Comparison of ENCODE assay signal across 1 cellular context in the genomic region with DNA sequence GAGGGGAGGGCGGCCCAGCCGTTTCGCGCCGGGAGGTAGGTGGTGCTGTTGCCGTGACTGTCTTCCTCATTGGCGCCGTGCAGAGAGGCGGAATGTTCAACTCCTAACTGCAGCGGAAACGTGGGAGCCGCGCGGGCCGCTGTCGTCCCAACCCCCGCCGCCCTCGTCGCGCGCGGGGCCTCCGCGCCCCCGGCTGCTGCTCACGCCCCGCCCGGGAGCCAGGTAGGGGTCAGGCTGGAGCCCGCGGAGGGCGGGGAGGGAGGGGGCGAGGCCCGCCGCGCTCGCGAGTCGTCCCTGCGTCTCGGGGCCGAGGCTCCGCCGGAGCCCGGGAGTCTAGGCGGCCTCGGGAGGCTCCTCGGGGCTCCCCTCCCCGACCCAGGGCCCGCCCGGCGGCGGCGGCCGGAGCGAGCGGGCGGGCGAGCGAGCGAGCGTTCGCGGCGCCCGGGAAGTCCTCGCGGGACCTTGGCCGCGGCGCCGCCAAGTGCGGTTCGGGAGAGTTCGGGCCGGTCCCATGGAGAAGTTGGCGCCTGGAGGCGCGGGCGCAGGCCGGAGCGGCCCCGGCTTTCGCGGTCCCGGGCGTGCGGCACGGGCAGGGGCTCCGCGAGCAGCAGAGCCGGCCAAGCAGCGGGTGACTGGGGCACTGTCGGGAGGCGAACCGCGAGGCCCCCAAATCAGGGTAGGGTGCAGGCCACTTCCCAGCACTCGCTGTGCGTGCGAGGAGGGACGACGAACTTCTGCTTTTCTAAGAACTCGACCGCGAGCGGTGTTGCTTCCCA.
TF ChIP-seq lines count a peak whose summit lies in the region.

MAP3K20 (plus strand) TSS at position 66 of the 776 bp plus-strand sequence. CDS start 15,186 bp downstream, outside the sequence.

TF ChIP-seq in K562, 482 proteins besides CTCF, POLR2A, EP300 and RAD21 (continued from another document and continues in another):
- TF ChIP-seq, protein P1, sequence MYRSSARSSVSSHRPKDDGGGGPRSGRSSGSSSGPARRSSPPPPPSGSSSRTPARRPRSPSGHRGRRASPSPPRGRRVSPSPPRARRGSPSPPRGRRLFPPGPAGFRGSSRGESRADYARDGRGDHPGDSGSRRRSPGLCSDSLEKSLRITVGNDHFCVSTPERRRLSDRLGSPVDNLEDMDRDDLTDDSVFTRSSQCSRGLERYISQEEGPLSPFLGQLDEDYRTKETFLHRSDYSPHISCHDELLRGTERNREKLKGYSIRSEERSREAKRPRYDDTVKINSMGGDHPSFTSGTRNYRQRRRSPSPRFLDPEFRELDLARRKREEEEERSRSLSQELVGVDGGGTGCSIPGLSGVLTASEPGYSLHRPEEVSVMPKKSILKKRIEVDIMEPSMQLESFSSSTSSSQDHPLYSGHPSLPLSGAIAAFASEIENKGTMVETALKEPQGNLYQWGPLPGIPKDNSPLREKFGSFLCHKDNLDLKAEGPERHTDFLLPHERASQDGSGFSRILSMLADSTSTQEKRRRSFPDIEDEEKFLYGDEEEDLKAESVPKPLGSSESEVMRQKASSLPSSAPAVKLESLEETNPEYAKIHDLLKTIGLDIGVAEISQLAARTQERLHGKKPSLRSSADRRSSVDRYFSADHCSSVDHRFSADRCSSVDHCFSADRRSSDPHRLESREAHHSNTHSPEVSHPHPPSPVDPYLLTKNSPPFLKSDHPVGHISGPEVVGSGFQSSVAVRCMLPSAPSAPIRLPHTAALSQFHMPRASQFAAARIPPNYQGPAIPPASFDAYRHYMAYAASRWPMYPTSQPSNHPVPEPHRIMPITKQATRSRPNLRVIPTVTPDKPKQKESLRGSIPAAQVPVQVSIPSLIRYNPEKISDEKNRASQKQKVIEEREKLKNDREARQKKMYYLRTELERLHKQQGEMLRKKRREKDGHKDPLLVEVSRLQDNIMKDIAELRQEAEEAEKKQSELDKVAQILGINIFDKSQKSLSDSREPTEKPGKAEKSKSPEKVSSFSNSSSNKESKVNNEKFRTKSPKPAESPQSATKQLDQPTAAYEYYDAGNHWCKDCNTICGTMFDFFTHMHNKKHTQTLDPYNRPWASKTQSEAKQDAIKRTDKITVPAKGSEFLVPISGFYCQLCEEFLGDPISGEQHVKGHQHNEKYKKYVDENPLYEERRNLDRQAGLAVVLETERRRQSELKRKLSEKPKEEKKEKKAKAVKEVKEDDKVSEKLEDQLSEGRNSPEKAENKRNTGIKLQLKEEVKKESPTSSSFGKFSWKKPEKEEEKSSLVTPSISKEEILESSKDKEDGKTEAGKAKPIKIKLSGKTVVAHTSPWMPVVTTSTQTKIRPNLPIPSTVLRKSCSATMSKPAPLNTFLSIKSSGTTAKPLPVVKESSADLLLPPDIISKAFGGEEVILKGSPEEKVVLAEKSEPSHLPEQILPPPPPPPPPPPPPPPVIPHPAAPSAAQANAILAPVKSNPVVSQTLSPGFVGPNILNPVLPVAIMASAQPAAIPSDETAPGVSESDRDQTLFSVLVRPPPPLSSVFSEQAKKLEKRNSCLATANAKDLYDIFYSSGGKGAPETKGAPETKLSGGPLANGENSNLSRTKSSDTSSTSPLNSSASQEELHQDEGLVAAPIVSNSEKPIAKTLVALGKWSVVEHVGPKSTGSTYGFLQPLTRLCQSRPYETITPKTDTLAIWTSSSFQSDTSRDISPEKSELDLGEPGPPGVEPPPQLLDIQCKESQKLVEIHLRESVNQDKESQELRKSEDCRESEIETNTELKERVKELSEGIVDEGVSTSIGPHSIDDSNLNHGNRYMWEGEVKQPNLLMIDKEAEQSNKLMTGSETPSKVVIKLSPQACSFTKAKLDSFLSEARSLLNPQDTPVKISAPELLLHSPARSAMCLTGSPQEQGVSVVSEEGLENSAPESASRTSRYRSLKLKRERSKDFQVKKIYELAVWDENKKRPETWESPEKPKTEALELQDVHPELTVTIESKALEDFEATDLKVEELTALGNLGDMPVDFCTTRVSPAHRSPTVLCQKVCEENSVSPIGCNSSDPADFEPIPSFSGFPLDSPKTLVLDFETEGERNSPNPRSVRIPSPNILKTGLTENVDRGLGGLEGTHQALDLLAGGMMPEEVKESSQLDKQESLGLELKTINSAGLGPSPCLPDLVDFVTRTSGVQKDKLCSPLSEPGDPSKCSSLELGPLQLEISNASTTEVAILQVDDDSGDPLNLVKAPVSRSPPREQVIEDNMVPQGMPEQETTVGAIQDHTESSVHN (IDR thresholded peaks at IDR 0.05; ENCODE audit: borderline replicate concordance in 1 of 2, low read depth in 1 of 2): no peak
- no peak for TF ChIP-seq HNRNPK (IDR thresholded peaks at IDR 0.05; ENCODE audit: low read depth, low read length, poor library complexity, severe bottlenecking)
- TF ChIP-seq ARID2 (IDR thresholded peaks at IDR 0.05): no peak
- TF ChIP-seq ZNF398 (CRISPR knock-in tag; IDR thresholded peaks at IDR 0.05): no peak
- TF ChIP-seq, protein P2, sequence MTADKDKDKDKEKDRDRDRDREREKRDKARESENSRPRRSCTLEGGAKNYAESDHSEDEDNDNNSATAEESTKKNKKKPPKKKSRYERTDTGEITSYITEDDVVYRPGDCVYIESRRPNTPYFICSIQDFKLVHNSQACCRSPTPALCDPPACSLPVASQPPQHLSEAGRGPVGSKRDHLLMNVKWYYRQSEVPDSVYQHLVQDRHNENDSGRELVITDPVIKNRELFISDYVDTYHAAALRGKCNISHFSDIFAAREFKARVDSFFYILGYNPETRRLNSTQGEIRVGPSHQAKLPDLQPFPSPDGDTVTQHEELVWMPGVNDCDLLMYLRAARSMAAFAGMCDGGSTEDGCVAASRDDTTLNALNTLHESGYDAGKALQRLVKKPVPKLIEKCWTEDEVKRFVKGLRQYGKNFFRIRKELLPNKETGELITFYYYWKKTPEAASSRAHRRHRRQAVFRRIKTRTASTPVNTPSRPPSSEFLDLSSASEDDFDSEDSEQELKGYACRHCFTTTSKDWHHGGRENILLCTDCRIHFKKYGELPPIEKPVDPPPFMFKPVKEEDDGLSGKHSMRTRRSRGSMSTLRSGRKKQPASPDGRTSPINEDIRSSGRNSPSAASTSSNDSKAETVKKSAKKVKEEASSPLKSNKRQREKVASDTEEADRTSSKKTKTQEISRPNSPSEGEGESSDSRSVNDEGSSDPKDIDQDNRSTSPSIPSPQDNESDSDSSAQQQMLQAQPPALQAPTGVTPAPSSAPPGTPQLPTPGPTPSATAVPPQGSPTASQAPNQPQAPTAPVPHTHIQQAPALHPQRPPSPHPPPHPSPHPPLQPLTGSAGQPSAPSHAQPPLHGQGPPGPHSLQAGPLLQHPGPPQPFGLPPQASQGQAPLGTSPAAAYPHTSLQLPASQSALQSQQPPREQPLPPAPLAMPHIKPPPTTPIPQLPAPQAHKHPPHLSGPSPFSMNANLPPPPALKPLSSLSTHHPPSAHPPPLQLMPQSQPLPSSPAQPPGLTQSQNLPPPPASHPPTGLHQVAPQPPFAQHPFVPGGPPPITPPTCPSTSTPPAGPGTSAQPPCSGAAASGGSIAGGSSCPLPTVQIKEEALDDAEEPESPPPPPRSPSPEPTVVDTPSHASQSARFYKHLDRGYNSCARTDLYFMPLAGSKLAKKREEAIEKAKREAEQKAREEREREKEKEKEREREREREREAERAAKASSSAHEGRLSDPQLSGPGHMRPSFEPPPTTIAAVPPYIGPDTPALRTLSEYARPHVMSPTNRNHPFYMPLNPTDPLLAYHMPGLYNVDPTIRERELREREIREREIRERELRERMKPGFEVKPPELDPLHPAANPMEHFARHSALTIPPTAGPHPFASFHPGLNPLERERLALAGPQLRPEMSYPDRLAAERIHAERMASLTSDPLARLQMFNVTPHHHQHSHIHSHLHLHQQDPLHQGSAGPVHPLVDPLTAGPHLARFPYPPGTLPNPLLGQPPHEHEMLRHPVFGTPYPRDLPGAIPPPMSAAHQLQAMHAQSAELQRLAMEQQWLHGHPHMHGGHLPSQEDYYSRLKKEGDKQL (CRISPR knock-in tag; IDR thresholded peaks at IDR 0.05; ENCODE audit: borderline replicate concordance): no peak
- TF ChIP-seq MBD2 (IDR thresholded peaks at IDR 0.05; ENCODE audit: borderline replicate concordance, low read depth): no peak
- TF ChIP-seq ARID4B (CRISPR knock-in tag; IDR thresholded peaks at IDR 0.05): peak; percentile 65
- no peak for TF ChIP-seq ZNF609 (CRISPR knock-in tag; IDR thresholded peaks at IDR 0.05; ENCODE audit: borderline replicate concordance)
- peak; percentile 71 for TF ChIP-seq PCBP1 (IDR thresholded peaks at IDR 0.05; ENCODE audit: low read depth, low read length, poor library complexity, severe bottlenecking)
- peak; percentile 10; the same call in 1 of the 2 replicates for TF ChIP-seq E4F1 (CRISPR knock-in tag; IDR thresholded peaks at IDR 0.05; ENCODE audit: borderline replicate concordance)
- TF ChIP-seq ZNF431 (CRISPR knock-in tag; IDR thresholded peaks at IDR 0.05): no peak
- no peak for TF ChIP-seq ETV5 (CRISPR knock-in tag; IDR thresholded peaks at IDR 0.05; ENCODE audit: low read depth)
- TF ChIP-seq STAT5A (IDR thresholded peaks at IDR 0.05; ENCODE audit: borderline replicate concordance, low read length): no peak
